ENCODE assay signal across 17 cellular contexts in genomic region chr1:62466982-62467532, GRCh38. TPM values are rescaled to one million over a fixed set of nuclear protein-coding genes. Genes with fewer than 3 reads are reported as not detected.
A peak's percentile ranks its signal among the peaks of the same experiment; 100 is the strongest.
DNase-seq lines count a peak whose midpoint lies in the region; ATAC-seq, FAIRE-seq and TF ChIP-seq lines count a peak whose summit lies in the region.
"Had no signal": no experiment of that assay in that cellular context is flagged by ENCODE, and none has a peak within 500 bp of the region (broad histone marks: within the 10 kb centered on the region; RNA-seq: fewer than 3 reads in every experiment).

No MANE protein-coding gene starts in this region.

- FAIRE-seq in small intestine (lab: Jason Lieb, UNC) = no peak
- FAIRE-seq: A204.1, RCC 7860 had no signal

- TF ChIP-seq CTCF in AG10803 (conservative IDR thresholded peaks at IDR 0.05; ENCODE audit: low read length) = no peak

- H3K9me3 ChIP-seq in small intestine (ENCODE audit: control insufficient read depth, low read depth) = no peaks in the 10 kb centered on the region

- ATAC-seq in SK-N-SH treated with all-trans-retinoic acid at 6 μM for 48 hours (peak; percentile 35; the same call in 2 of the 3 replicates), GM18861 (IDR thresholded peaks at IDR 0.05; ENCODE audit: unreplicated experiment) (no peak), GM19467 (IDR thresholded peaks at IDR 0.05; ENCODE audit: unreplicated experiment) (no peak), HG02938 (IDR thresholded peaks at IDR 0.05; ENCODE audit: unreplicated experiment) (no peak)

- DNase-seq in AG10803 (ENCODE audit: low read depth) = peak; percentile 15
- peak; percentile 12 for DNase-seq in HT-29 (ENCODE audit: low spot score)
- peak; percentile 32 for DNase-seq in iris pigment epithelial cell (ENCODE audit: low read depth)
- no peak for DNase-seq in small intestine
- DNase-seq: COR-L47, DMS53, GF-D8, H9, NCI-H1048, NCI-H510A, SHP77 had no signal

- H3K27me3 ChIP-seq in small intestine (ENCODE audit: control insufficient read depth in 2 of 2, insufficient read depth in 2 of 2, low read length in 2 of 2) = no peaks in the 10 kb centered on the region

- no peaks in the 10 kb centered on the region for H3K4me1 ChIP-seq in small intestine (ENCODE audit: control insufficient read depth in 2 of 2, insufficient read depth in 1 of 2, low read depth in 1 of 2, low read length in 1 of 2)

- H3K27ac ChIP-seq in small intestine (ENCODE audit: low read depth in 1 of 2, low read length in 1 of 2) = no peak overlapping the region

- H3K36me3 ChIP-seq in small intestine (ENCODE audit: control insufficient read depth in 2 of 2, insufficient read depth in 2 of 2, low read length in 2 of 2) = peaks cover 2 to 7% of the 10 kb centered on the region in 2 donors

- H3K4me3 ChIP-seq in AG10803 (ENCODE audit: low read length) (no peak overlapping the region), small intestine (ENCODE audit: low read depth in 1 of 2, low read length in 2 of 2) (no peak overlapping the region)

- WGBS in small intestine, 3 donors = 95 to 100% (median 95%) methylated on average over 1 of the region's 1 CpG

TF ChIP-seq in SK-N-SH treated with all-trans-retinoic acid at 6 μM for 48 hours, 23 proteins besides CTCF, POLR2A, EP300 and RAD21:
- TF ChIP-seq BACH2 (CRISPR knock-in tag; IDR thresholded peaks at IDR 0.05; ENCODE audit: borderline replicate concordance) (no peak), CREB5 (CRISPR knock-in tag; IDR thresholded peaks at IDR 0.05; ENCODE audit: low read depth) (no peak), OSR1 (CRISPR knock-in tag; IDR thresholded peaks at IDR 0.05) (no peak), POU6F1 (CRISPR knock-in tag; IDR thresholded peaks at IDR 0.05; ENCODE audit: borderline replicate concordance, low read depth) (no peak), TCF4 (CRISPR knock-in tag; IDR thresholded peaks at IDR 0.05; ENCODE audit: borderline replicate concordance) (no peak), SNAI2 (CRISPR knock-in tag; IDR thresholded peaks at IDR 0.05) (no peak), PATZ1 (CRISPR knock-in tag; IDR thresholded peaks at IDR 0.05; ENCODE audit: borderline replicate concordance) (no peak), ISL1 (CRISPR knock-in tag; IDR thresholded peaks at IDR 0.05) (no peak), GLIS3 (CRISPR knock-in tag; IDR thresholded peaks at IDR 0.05) (no peak)
- TF ChIP-seq, protein P1, sequence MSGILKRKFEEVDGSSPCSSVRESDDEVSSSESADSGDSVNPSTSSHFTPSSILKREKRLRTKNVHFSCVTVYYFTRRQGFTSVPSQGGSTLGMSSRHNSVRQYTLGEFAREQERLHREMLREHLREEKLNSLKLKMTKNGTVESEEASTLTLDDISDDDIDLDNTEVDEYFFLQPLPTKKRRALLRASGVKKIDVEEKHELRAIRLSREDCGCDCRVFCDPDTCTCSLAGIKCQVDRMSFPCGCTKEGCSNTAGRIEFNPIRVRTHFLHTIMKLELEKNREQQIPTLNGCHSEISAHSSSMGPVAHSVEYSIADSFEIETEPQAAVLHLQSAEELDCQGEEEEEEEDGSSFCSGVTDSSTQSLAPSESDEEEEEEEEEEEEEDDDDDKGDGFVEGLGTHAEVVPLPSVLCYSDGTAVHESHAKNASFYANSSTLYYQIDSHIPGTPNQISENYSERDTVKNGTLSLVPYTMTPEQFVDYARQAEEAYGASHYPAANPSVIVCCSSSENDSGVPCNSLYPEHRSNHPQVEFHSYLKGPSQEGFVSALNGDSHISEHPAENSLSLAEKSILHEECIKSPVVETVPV (CRISPR knock-in tag; IDR thresholded peaks at IDR 0.05) = no peak

RNA-seq across cellular contexts. Expression of gene USP1, which starts 30.2 kb away (rescaled TPM):
- total RNA-seq in HT-29 (2014; rRNA removed; shearing (Covaris generic)) = 29.8 and 31.4 TPM in 2 replicates
- polyA plus RNA-seq in small intestine = 10 to 100 TPM; 12.3 to 22.5 (median 14.9) TPM
